2 cellular contexts compared by ENCODE assay signal in the genomic region with DNA sequence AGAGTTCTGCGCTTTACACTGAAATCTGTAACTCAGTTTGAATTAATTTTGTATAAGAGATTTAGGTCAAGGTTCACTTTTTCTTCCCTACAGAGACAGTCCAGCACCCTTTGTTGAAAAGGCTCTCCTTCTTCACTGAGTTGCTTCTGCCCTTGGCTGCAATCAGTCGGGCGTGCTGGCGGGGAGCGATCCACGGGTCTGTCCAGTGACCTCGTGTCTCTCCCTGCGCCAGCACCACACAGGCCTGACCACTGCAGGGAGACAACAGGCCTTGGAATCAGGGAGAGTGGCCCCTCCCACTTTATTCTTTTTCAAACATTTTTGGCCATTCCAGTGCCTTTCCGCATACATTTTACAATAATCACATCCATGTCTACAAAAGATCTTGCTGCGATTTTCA.
TF ChIP-seq lines count a peak whose summit lies in the region.

No MANE protein-coding gene starts in this region.

TF ChIP-seq in IMR-90, 13 proteins besides CTCF, POLR2A, EP300 and RAD21 (continued from another document):
- no peak for TF ChIP-seq RCOR1 (IDR thresholded peaks at IDR 0.05; ENCODE audit: insufficient replicate concordance, low read length)
- no peak for TF ChIP-seq MAZ (IDR thresholded peaks at IDR 0.05; ENCODE audit: borderline replicate concordance, low read depth, low read length)
- no peak for TF ChIP-seq RFX5 (IDR thresholded peaks at IDR 0.05; ENCODE audit: low read depth, low read length)
- no peak for TF ChIP-seq MXI1 (IDR thresholded peaks at IDR 0.05; ENCODE audit: borderline replicate concordance, low read depth, low read length)
TF ChIP-seq in IMR-90: peak in this region for 0.

TF ChIP-seq in WTC11, 78 proteins besides CTCF, POLR2A, EP300 and RAD21 (continued from another document):
- TF ChIP-seq FOXK1 (CRISPR knock-in tag; IDR thresholded peaks at IDR 0.05) = no peak
- no peak for TF ChIP-seq ZNF425 (CRISPR knock-in tag; conservative IDR thresholded peaks at IDR 0.05)
- TF ChIP-seq ZNF423 (CRISPR knock-in tag; IDR thresholded peaks at IDR 0.05) = no peak
- TF ChIP-seq ERG (CRISPR knock-in tag; IDR thresholded peaks at IDR 0.05) = no peak
- TF ChIP-seq, protein P1, sequence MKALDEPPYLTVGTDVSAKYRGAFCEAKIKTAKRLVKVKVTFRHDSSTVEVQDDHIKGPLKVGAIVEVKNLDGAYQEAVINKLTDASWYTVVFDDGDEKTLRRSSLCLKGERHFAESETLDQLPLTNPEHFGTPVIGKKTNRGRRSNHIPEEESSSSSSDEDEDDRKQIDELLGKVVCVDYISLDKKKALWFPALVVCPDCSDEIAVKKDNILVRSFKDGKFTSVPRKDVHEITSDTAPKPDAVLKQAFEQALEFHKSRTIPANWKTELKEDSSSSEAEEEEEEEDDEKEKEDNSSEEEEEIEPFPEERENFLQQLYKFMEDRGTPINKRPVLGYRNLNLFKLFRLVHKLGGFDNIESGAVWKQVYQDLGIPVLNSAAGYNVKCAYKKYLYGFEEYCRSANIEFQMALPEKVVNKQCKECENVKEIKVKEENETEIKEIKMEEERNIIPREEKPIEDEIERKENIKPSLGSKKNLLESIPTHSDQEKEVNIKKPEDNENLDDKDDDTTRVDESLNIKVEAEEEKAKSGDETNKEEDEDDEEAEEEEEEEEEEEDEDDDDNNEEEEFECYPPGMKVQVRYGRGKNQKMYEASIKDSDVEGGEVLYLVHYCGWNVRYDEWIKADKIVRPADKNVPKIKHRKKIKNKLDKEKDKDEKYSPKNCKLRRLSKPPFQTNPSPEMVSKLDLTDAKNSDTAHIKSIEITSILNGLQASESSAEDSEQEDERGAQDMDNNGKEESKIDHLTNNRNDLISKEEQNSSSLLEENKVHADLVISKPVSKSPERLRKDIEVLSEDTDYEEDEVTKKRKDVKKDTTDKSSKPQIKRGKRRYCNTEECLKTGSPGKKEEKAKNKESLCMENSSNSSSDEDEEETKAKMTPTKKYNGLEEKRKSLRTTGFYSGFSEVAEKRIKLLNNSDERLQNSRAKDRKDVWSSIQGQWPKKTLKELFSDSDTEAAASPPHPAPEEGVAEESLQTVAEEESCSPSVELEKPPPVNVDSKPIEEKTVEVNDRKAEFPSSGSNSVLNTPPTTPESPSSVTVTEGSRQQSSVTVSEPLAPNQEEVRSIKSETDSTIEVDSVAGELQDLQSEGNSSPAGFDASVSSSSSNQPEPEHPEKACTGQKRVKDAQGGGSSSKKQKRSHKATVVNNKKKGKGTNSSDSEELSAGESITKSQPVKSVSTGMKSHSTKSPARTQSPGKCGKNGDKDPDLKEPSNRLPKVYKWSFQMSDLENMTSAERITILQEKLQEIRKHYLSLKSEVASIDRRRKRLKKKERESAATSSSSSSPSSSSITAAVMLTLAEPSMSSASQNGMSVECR (CRISPR knock-in tag; IDR thresholded peaks at IDR 0.05; ENCODE audit: borderline replicate concordance) = no peak
- TF ChIP-seq, protein P2, sequence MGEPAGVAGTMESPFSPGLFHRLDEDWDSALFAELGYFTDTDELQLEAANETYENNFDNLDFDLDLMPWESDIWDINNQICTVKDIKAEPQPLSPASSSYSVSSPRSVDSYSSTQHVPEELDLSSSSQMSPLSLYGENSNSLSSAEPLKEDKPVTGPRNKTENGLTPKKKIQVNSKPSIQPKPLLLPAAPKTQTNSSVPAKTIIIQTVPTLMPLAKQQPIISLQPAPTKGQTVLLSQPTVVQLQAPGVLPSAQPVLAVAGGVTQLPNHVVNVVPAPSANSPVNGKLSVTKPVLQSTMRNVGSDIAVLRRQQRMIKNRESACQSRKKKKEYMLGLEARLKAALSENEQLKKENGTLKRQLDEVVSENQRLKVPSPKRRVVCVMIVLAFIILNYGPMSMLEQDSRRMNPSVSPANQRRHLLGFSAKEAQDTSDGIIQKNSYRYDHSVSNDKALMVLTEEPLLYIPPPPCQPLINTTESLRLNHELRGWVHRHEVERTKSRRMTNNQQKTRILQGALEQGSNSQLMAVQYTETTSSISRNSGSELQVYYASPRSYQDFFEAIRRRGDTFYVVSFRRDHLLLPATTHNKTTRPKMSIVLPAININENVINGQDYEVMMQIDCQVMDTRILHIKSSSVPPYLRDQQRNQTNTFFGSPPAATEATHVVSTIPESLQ (CRISPR knock-in tag; IDR thresholded peaks at IDR 0.05) = no peak
- no peak for TF ChIP-seq ZNF512 (CRISPR knock-in tag; IDR thresholded peaks at IDR 0.05; ENCODE audit: borderline replicate concordance)
- no peak for TF ChIP-seq NR3C1 (CRISPR knock-in tag; conservative IDR thresholded peaks at IDR 0.05; ENCODE audit: low read depth)
- no peak for TF ChIP-seq ZNF232 (CRISPR knock-in tag; IDR thresholded peaks at IDR 0.05)
- TF ChIP-seq GRHL2 (CRISPR knock-in tag; IDR thresholded peaks at IDR 0.05; ENCODE audit: insufficient replicate concordance, severe bottlenecking) = no peak
